In the genomic region with DNA sequence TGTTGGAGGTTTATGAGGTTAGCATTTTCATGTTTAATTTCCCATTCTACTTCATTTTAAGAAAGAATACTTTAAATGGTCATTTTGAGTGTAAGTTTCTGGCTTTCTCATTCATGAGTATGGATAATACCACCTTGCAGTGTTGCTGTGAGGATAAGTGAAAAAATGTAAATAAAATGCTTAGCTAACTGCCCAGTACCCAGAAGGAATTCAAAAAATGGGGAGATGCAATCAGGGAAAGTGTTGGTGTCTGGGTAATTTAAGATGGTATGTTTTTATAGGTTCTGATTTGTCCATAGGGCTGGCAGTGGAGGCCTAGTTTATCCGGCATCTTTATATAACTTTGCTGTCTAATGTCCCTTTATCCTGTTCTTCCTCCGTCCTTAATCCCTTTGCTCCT, we compare ENCODE assay signal across 27 cellular contexts. TPM values are rescaled to one million over a fixed set of nuclear protein-coding genes. Genes with fewer than 3 reads are reported as not detected.
DNase-seq lines count a peak whose midpoint lies in the region; ATAC-seq, FAIRE-seq and TF ChIP-seq lines count a peak whose summit lies in the region.
"Had no signal": no experiment of that assay in that cellular context is flagged by ENCODE, and none has a peak within 500 bp of the region (broad histone marks: within the 10 kb centered on the region; RNA-seq: fewer than 3 reads in every experiment).

No MANE protein-coding gene starts in this region.

- no peak overlapping the region for H3K9ac ChIP-seq in kidney (ENCODE audit: low read length in 2 of 2)
- no peak overlapping the region for H3K9ac ChIP-seq in HepG2 (ENCODE audit: insufficient read depth, low read depth, low read length)
- H3K9ac ChIP-seq: BLaER1 treated with 17β-estradiol and CSF1 and Interleukin-3, amounts not matched to agents 10 nM and 100 nM had no signal

- FAIRE-seq in kidney (lab: Jason Lieb, UNC) (no peak), HepG2 (lab: Jason Lieb, UNC) (no peak)
- FAIRE-seq: GM12892, GM19239, H1 had no signal

- no peak for TF ChIP-seq RAD21 in HepG2 (CRISPR knock-in tag; IDR thresholded peaks at IDR 0.05)

- ATAC-seq in HepG2 (no peak), HG02973 (IDR thresholded peaks at IDR 0.05; ENCODE audit: unreplicated experiment) (no peak)

- H3K27ac ChIP-seq in kidney (ENCODE audit: low read depth in 2 of 2, low read length in 2 of 2) (no peak overlapping the region), HepG2 (ENCODE audit: extremely low read length, insufficient read depth, low read length) (no peak overlapping the region)
- H3K27ac ChIP-seq: 22Rv1; BLaER1 treated with 17β-estradiol and CSF1 and Interleukin-3, amounts not matched to agents 10 nM and 100 nM; HL-60; RWPE1 had no signal

- BruUV-seq in HepG2 (replicated peaks; lab: Mats Ljungman, UMichigan), result no TSS peak

- no peak overlapping the region for H3K4me2 ChIP-seq in HepG2 (ENCODE audit: low read depth, low read length)
- H3K4me2 ChIP-seq: BLaER1 treated with 17β-estradiol and CSF1 and Interleukin-3, amounts not matched to agents 10 nM and 100 nM had no signal

- H3K9me3 ChIP-seq in kidney (ENCODE audit: control insufficient read depth in 1 of 2, low read length in 2 of 2), result no peaks in the 10 kb centered on the region
- no peaks in the 10 kb centered on the region for H3K9me3 ChIP-seq in HepG2 (ENCODE audit: low read length)

- H3K79me2 ChIP-seq in HepG2 (ENCODE audit: insufficient read depth, low read length), result no peaks in the 10 kb centered on the region

- POLR2A ChIA-PET in AG04449 (lab: Yijun Ruan, JAX) (no interaction called here), HepG2 (lab: Yijun Ruan, JAX) (no interaction called here)

- no peak overlapping the region for H2AFZ ChIP-seq in HepG2 (ENCODE audit: low read length)

- WGBS in HepG2 (ENCODE audit: low lambda C conversion rate), result 95% methylated on average over 2 of the region's 2 CpGs

- DNase-seq in AG04449 (ENCODE audit: low read depth, low spot score), result peak; percentile 59
- peak; percentile 27 for DNase-seq in GM04503 (ENCODE audit: low read depth)
- DNase-seq in amniotic epithelial cell (ENCODE audit: low read depth), result peak; percentile 10
- peak; percentile 53 for DNase-seq in fibroblast of peridontal ligament (ENCODE audit: extremely low read depth)
- no peak for DNase-seq in NCI-H82 treated with DMSO at 0.1 percent for 48 hours (lab: John Stamatoyannopoulos, UW; ENCODE audit: unreplicated experiment)
- no peak for DNase-seq in kidney
- no peak for DNase-seq in HepG2 (ENCODE audit: low spot score)
- DNase-seq: AML-193; CD4-positive, alpha-beta T cell; DMS79; GF-D8; HCEC 1CT; Kasumi-1; MV-4-11; NCI-H1105; NCI-H1436 treated with DMSO at 0.1 percent for 48 hours; NCI-H187 treated with DMSO at 0.1 percent for 48 hours; NCI-H526 treated with DMSO at 0.1 percent for 48 hours; SHP77 had no signal

- no peaks in the 10 kb centered on the region for H3K27me3 ChIP-seq in HepG2 (ENCODE audit: control insufficient read depth in 1 of 2, insufficient read depth in 2 of 2, low read length in 2 of 2)
- H3K27me3 ChIP-seq: BLaER1 treated with 17β-estradiol and CSF1 and Interleukin-3, amounts not matched to agents 10 nM and 100 nM had no signal

- in situ Hi-C loops in HepG2 (cut with HindIII; ENCODE audit: extremely low pct_ligation_motif_present, low pct_unique_long_range_greater_than_20kb), result no loop called here

- CTCF ChIA-PET in AG04449 (lab: Yijun Ruan, JAX), result no interaction called here
- CTCF ChIA-PET in HepG2 (lab: Yijun Ruan, JAX; ENCODE audit: low intra/inter-chr PET ratio, low total read pairs), result no interaction called here

- no peaks in the 10 kb centered on the region for H4K20me1 ChIP-seq in HepG2 (ENCODE audit: insufficient read depth, low read length)
- H4K20me1 ChIP-seq: BLaER1 treated with 17β-estradiol and CSF1 and Interleukin-3, amounts not matched to agents 10 nM and 100 nM had no signal

- TF ChIP-seq EP300 in HepG2 (IDR thresholded peaks at IDR 0.05; ENCODE audit: low read depth in 2 of 2, low read length in 2 of 2) (no peak), HepG2 (CRISPR knock-in tag; IDR thresholded peaks at IDR 0.05; ENCODE audit: borderline replicate concordance) (no peak)

- intact Hi-C loops in kidney (cut with DNase I) (no loop called here), HepG2 (cut with micrococcal nuclease; ENCODE audit: unreplicated experiment) (no loop called here)

- TF ChIP-seq POLR2A in HepG2 (IDR thresholded peaks at IDR 0.05; ENCODE audit: insufficient read depth in 1 of 2, low read depth in 2 of 2, low read length in 2 of 2), result no peak

- H3K36me3 ChIP-seq in kidney (ENCODE audit: control insufficient read depth in 1 of 2, insufficient read depth in 2 of 2, low read length in 2 of 2) (no peaks in the 10 kb centered on the region), HepG2 (replicated peaks in 1 of 2; ENCODE audit: control insufficient read depth in 1 of 2, insufficient read depth in 2 of 2, low read length in 2 of 2) (peaks cover 2 to 5% of the 10 kb centered on the region in 2 experiments; a peak in 4 of 5 replicates)

- no peak for TF ChIP-seq CTCF in AG04449 (IDR thresholded peaks at IDR 0.05; ENCODE audit: insufficient read depth, low read length, missing control alignments)
- no peak for TF ChIP-seq CTCF in kidney (IDR thresholded peaks at IDR 0.05; ENCODE audit: borderline replicate concordance, extremely low read depth, insufficient read depth)
- no peak for TF ChIP-seq CTCF in HepG2 (CRISPR knock-in tag; IDR thresholded peaks at IDR 0.05)

- H3K4me1 ChIP-seq in kidney (ENCODE audit: control insufficient read depth in 1 of 2, insufficient read depth in 1 of 2, low read depth in 1 of 2, low read length in 2 of 2) (peaks cover 0 to 2% of the 10 kb centered on the region in 2 donors), HepG2 (ENCODE audit: insufficient read depth, low read length) (peaks cover 15% of the 10 kb centered on the region)

- no peak overlapping the region for H3K4me3 ChIP-seq in AG04449 (ENCODE audit: low read depth, low read length)
- H3K4me3 ChIP-seq in kidney (ENCODE audit: low read length in 2 of 2), result no peak overlapping the region
- H3K4me3 ChIP-seq in HepG2 (replicated peaks in 1 of 3; ENCODE audit: insufficient read depth in 1 of 3, low read depth in 2 of 3, low read length in 3 of 3), result no peak overlapping the region
- H3K4me3 ChIP-seq: BLaER1 treated with 17β-estradiol and CSF1 and Interleukin-3, amounts not matched to agents 10 nM and 100 nM had no signal

TF ChIP-seq in HepG2, 621 proteins besides CTCF, POLR2A, EP300 and RAD21 (continues in another document):
- TF ChIP-seq ZNF616 (CRISPR knock-in tag; IDR thresholded peaks at IDR 0.05; ENCODE audit: low read depth) (no peak), NAIF1 (CRISPR knock-in tag; IDR thresholded peaks at IDR 0.05; ENCODE audit: borderline replicate concordance) (no peak), ZNF577 (CRISPR knock-in tag; IDR thresholded peaks at IDR 0.05; ENCODE audit: borderline replicate concordance, low read depth) (no peak), YEATS2 (CRISPR knock-in tag; IDR thresholded peaks at IDR 0.05; ENCODE audit: borderline replicate concordance) (no peak), MAFK (conservative IDR thresholded peaks at IDR 0.05 in 1 of 2, IDR thresholded peaks at IDR 0.05 in 1 of 2; ENCODE audit: low read length in 2 of 2) (no peak), ZNF644 (CRISPR knock-in tag; IDR thresholded peaks at IDR 0.05; ENCODE audit: low read depth) (no peak), ZNF775 (CRISPR knock-in tag; IDR thresholded peaks at IDR 0.05; ENCODE audit: borderline replicate concordance) (no peak), ZNF883 (CRISPR knock-in tag; IDR thresholded peaks at IDR 0.05; ENCODE audit: not compliant biosample characterization) (no peak), FOSL2 (CRISPR knock-in tag; IDR thresholded peaks at IDR 0.05) (no peak), ZNF331 (CRISPR knock-in tag; IDR thresholded peaks at IDR 0.05) (no peak), CHD4 (IDR thresholded peaks at IDR 0.05; ENCODE audit: borderline replicate concordance, low read length) (no peak), PCBP1 (IDR thresholded peaks at IDR 0.05; ENCODE audit: borderline replicate concordance, low read depth, low read length) (no peak)
- TF ChIP-seq, protein P1, sequence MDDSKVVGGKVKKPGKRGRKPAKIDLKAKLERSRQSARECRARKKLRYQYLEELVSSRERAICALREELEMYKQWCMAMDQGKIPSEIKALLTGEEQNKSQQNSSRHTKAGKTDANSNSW (CRISPR knock-in tag; IDR thresholded peaks at IDR 0.05; ENCODE audit: borderline replicate concordance), result no peak

RNA-seq across cellular contexts. Expression of gene NUBPL, which starts 35.5 kb away (rescaled TPM):
- 16.2 TPM for total RNA-seq in kidney
- polyA plus RNA-seq in kidney (ENCODE audit: insufficient read depth, low read depth, low replicate concordance), result 11.2 TPM
- 44.1 and 67.1 TPM in 2 replicates for total RNA-seq in HepG2 (2016; rRNA removed; fragmentation: Illumina TruSeq; extraction: Trizol)
- total RNA-seq in HepG2 (2016; cell fraction: cytosol; rRNA removed; fragmentation: Illumina TruSeq; extraction: Trizol; ENCODE audit: low read depth), result 2.8 and 3.6 TPM in 2 replicates
- total RNA-seq in HepG2 (2016; cell fraction: insoluble cytoplasmic fraction; rRNA removed; fragmentation: Illumina TruSeq; extraction: Trizol), result 46.0 and 66.8 TPM in 2 replicates
- 11.2 and 11.4 TPM in 2 replicates for total RNA-seq in HepG2 (2016; cell fraction: membrane; rRNA removed; fragmentation: Illumina TruSeq; extraction: Trizol)
- 89.2 and 90.0 TPM in 2 replicates for total RNA-seq in HepG2 (2016; cell fraction: nucleus; rRNA removed; fragmentation: Illumina TruSeq; extraction: Trizol)
- polyA plus RNA-seq in HepG2 (2011; rRNA removed), result 15.8 and 21.3 TPM in 2 replicates
- polyA plus RNA-seq in HepG2 (2011; cell fraction: cytosol; rRNA removed), result 8.7 and 14.2 TPM in 2 replicates
- polyA plus RNA-seq in HepG2 (2011; cell fraction: nucleus; rRNA removed), result 7.1 and 8.2 TPM in 2 replicates
- 16.0 and 24.2 TPM in 2 replicates for polyA plus RNA-seq in HepG2 (2012)
- 2.0 and 2.5 TPM in 2 replicates for polyA plus RNA-seq in HepG2 (2016; cell fraction: cytosol; fragmentation: Illumina TruSeq; extraction: Trizol; ENCODE audit: low read depth)
- polyA plus RNA-seq in HepG2 (2016; cell fraction: insoluble cytoplasmic fraction; fragmentation: Illumina TruSeq; extraction: Trizol; ENCODE audit: low read depth), result 46.1 and 49.1 TPM in 2 replicates
- 7.5 and 7.8 TPM in 2 replicates for polyA plus RNA-seq in HepG2 (2016; cell fraction: membrane; fragmentation: Illumina TruSeq; extraction: Trizol; ENCODE audit: low read depth)
- 24.3 and 24.6 TPM in 2 replicates for polyA plus RNA-seq in HepG2 (2016; cell fraction: nucleus; fragmentation: Illumina TruSeq; extraction: Trizol; ENCODE audit: insufficient read depth, low read depth)
- 3.7 and 19.6 TPM in 2 replicates for polyA minus RNA-seq in HepG2 (2011; rRNA and poly(A)+ RNA removed; ENCODE audit: low replicate concordance)
- 16.4 and 17.6 TPM in 2 replicates for polyA minus RNA-seq in HepG2 (2011; cell fraction: cytosol; rRNA and poly(A)+ RNA removed)
- 89.0 and 103 TPM in 2 replicates for polyA minus RNA-seq in HepG2 (2011; cell fraction: nucleus; rRNA and poly(A)+ RNA removed)

Comparison
In these comparisons a context has a peak if more than half of its experiments do, and no peak if none do; other contexts are left out.
1. DNase-seq: peak in AG04449 (single experiment), GM04503 (single experiment), amniotic epithelial cell (single experiment) and fibroblast of peridontal ligament (single experiment); none in NCI-H82 treated with DMSO at 0.1 percent for 48 hours (single experiment), kidney (single experiment) and HepG2 (single experiment).